Comparison of ENCODE assay signal across 22 cellular contexts in genomic region chr7:132098337-132098736, GRCh38.
"Had no signal": no experiment of that assay in that cellular context is flagged by ENCODE, and none has a peak within 500 bp of the region (broad histone marks: within the 10 kb centered on the region; RNA-seq: fewer than 3 reads in every experiment).

No MANE protein-coding gene starts in this region.

- H3K27ac Mint-ChIP-seq: immature natural killer cell, mesothelial cell of epicardium, naive B cell had no signal

- H2AFZ ChIP-seq: hepatocyte had no signal

- H3K27ac ChIP-seq: coronary artery, dorsolateral prefrontal cortex, esophagus muscularis mucosa, foreskin keratinocyte, gastroesophageal sphincter, heart left ventricle, hepatocyte had no signal

- H3K27me3 ChIP-seq: esophagus muscularis mucosa, gastroesophageal sphincter, heart left ventricle had no signal

- H3K36me3 ChIP-seq: esophagus muscularis mucosa, gastroesophageal sphincter, heart left ventricle had no signal

- H3K4me1 Mint-ChIP-seq: immature natural killer cell, mesothelial cell of epicardium, naive B cell had no signal

- ATAC-seq: foreskin keratinocyte, gastroesophageal sphincter, heart left ventricle, left colon, left lobe of liver, left ventricle myocardium superior, mucosa of descending colon had no signal

- H3K4me3 ChIP-seq: coronary artery, dorsolateral prefrontal cortex, esophagus muscularis mucosa, gastroesophageal sphincter, heart left ventricle, hepatocyte, mucosa of descending colon had no signal

- H3K79me2 ChIP-seq: hepatocyte had no signal

- H3K9me3 ChIP-seq: esophagus muscularis mucosa, gastroesophageal sphincter, heart left ventricle, mucosa of descending colon had no signal

- DNase-seq: dermis blood vessel endothelial cell; dorsolateral prefrontal cortex; effector CD4-positive, alpha-beta T cell; effector memory CD4-positive, alpha-beta T cell; heart left ventricle; hypothalamus; immature natural killer cell; islet precursor cell; kidney; kidney glomerular epithelial cell; left colon; left ventricle myocardium superior; mesenchymal stem cell; mucosa of descending colon; naive B cell had no signal

- H3K36me3 Mint-ChIP-seq: immature natural killer cell, mesothelial cell of epicardium had no signal

- H3K9me3 Mint-ChIP-seq: immature natural killer cell, mesothelial cell of epicardium had no signal

- H3K4me3 Mint-ChIP-seq: immature natural killer cell, mesothelial cell of epicardium, naive B cell had no signal

- H3K4me2 ChIP-seq: hepatocyte had no signal

- H3K4me1 ChIP-seq: esophagus muscularis mucosa, foreskin keratinocyte, gastroesophageal sphincter, heart left ventricle had no signal
